9 cellular contexts compared by ENCODE assay signal in the genomic region with DNA sequence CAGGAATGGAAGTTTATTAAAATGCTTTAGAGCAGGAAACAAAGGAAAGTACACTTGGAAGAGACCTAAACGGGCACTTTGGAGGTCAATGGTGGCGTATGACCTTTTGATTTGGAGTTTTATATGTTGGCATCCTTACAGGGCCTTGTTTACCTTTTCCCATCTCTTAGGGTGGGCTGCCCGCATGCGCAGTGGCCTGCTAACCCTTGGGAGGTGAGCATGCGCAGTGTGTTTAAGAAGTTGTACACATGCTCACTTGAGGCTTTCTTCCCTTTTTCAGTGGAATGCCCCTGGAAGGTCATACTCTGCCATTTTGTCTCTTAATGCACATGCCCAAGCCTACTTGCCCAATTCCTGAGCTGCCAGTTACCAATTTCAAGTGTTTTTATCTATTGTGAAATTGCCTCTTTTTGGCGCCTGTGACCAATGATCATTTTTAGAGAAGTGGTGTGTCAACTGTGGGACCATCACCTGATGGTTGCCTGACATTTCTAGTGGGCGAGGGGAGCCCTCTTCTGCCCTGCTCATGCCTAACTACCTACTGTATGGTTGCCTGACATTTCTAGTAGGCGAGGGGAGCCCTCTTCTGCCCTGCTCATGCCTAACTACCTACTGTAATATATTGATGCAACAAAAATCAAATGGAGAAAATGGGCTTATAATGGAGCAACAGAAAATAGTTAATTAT.
A peak's percentile ranks its signal among the peaks of the same experiment; 100 is the strongest.
DNase-seq lines count a peak whose midpoint lies in the region; ATAC-seq and TF ChIP-seq lines count a peak whose summit lies in the region.
"Had no signal": no experiment of that assay in that cellular context is flagged by ENCODE, and none has a peak within 500 bp of the region (broad histone marks: within the 10 kb centered on the region; RNA-seq: fewer than 3 reads in every experiment).

No MANE protein-coding gene starts in this region.

- TF ChIP-seq CTCF in VCaP (conservative IDR thresholded peaks at IDR 0.05): peak; percentile 33; the same call in 1 of the 2 replicates
- no peak for TF ChIP-seq CTCF in liver (IDR thresholded peaks at IDR 0.05; ENCODE audit: low read depth, low read length, missing input control)
- no peak for TF ChIP-seq CTCF in gastrocnemius medialis (IDR thresholded peaks at IDR 0.05 in 4 of 5, conservative IDR thresholded peaks at IDR 0.05 in 1 of 5)

- in situ Hi-C loops in gastrocnemius medialis (cut with MboI; ENCODE audit: low sequenced_read_pairs in 4 of 4): no loop called here

- no peak for ATAC-seq in gastrocnemius medialis

- H3K27me3 ChIP-seq in liver (ENCODE audit: control insufficient read depth in 4 of 4, insufficient read depth in 4 of 4, low read length in 3 of 4) (peaks cover 0 to 2% (median 0%) of the 10 kb centered on the region in 4 donors), gastrocnemius medialis (no peaks in the 10 kb centered on the region)

- H3K27me3 Mint-ChIP-seq in activated T-helper 1 cell treated with anti-CD3 and anti-CD28 coated beads, Interleukin-12 subunit alpha, Interleukin-12 subunit beta, Interleukin-2, Interleukin-4 antibody, amounts not matched to agents 30 ng/mL and 10 ng/mL and 1 ng/mL, durations not matched to agents 14 hours and 24 hours and 36 hours (ENCODE audit: insufficient read depth): peaks cover 2% of the 10 kb centered on the region

- DNase-seq in COR-L47 (lab: John Stamatoyannopoulos, UW) (peak; percentile 31), HT-29 (ENCODE audit: low spot score) (peak; percentile 50), gastrocnemius medialis (no peak), NCI-H2227 (lab: John Stamatoyannopoulos, UW; ENCODE audit: unreplicated experiment) (no peak)
- DNase-seq in stimulated activated CD4-positive, alpha-beta T cell treated with anti-CD3 and anti-CD28 coated beads, Interleukin-4, amount 100 ng/mL, for 24 hours: no peak
- DNase-seq in activated T-helper 1 cell treated with anti-CD3 and anti-CD28 coated beads, Interleukin-12 subunit alpha, Interleukin-12 subunit beta, Interleukin-2, Interleukin-4 antibody, amounts not matched to agents 30 ng/mL and 10 ng/mL and 1 ng/mL, durations not matched to agents 14 hours and 24 hours and 36 hours (ENCODE audit: low spot score): no peak
- DNase-seq: IMR-90 had no signal

- no peaks in the 10 kb centered on the region for H3K4me1 Mint-ChIP-seq in activated T-helper 1 cell treated with anti-CD3 and anti-CD28 coated beads, Interleukin-12 subunit alpha, Interleukin-12 subunit beta, Interleukin-2, Interleukin-4 antibody, amounts not matched to agents 30 ng/mL and 10 ng/mL and 1 ng/mL, durations not matched to agents 14 hours and 24 hours and 36 hours (ENCODE audit: low read depth)

- intact Hi-C loops in activated T-helper 1 cell treated with anti-CD3 and anti-CD28 coated beads, Interleukin-12 subunit alpha, Interleukin-12 subunit beta, Interleukin-2, Interleukin-4 antibody, amounts not matched to agents 30 ng/mL and 10 ng/mL and 1 ng/mL, durations not matched to agents 14 hours and 24 hours and 36 hours (cut with micrococcal nuclease): no loop called here
- intact Hi-C loops in gastrocnemius medialis (cut with DNase I; ENCODE audit: low total_unique reads): no loop called here

- H3K27ac ChIP-seq in VCaP (no peak overlapping the region), liver (ENCODE audit: low read depth in 1 of 2, low read length in 2 of 2) (no peak overlapping the region), gastrocnemius medialis (no peak overlapping the region)

- no peaks in the 10 kb centered on the region for H3K9me3 ChIP-seq in liver (ENCODE audit: control insufficient read depth in 4 of 4, low read length in 3 of 4)
- H3K9me3 ChIP-seq in gastrocnemius medialis: no peaks in the 10 kb centered on the region

- no peak for TF ChIP-seq POLR2A in gastrocnemius medialis (IDR thresholded peaks at IDR 0.05)

- no peaks in the 10 kb centered on the region for H3K36me3 ChIP-seq in liver (ENCODE audit: control insufficient read depth in 4 of 4, insufficient read depth in 3 of 4, low read depth in 1 of 4, low read length in 3 of 4)
- H3K36me3 ChIP-seq in gastrocnemius medialis: no peaks in the 10 kb centered on the region

- no peaks in the 10 kb centered on the region for H3K9me3 Mint-ChIP-seq in activated T-helper 1 cell treated with anti-CD3 and anti-CD28 coated beads, Interleukin-12 subunit alpha, Interleukin-12 subunit beta, Interleukin-2, Interleukin-4 antibody, amounts not matched to agents 30 ng/mL and 10 ng/mL and 1 ng/mL, durations not matched to agents 14 hours and 24 hours and 36 hours

- H3K4me1 ChIP-seq in liver (ENCODE audit: control insufficient read depth in 4 of 4, insufficient read depth in 4 of 4, low read length in 3 of 4): no peaks in the 10 kb centered on the region
- peaks cover 11% of the 10 kb centered on the region in 2 donors for H3K4me1 ChIP-seq in gastrocnemius medialis

- WGBS in liver: 92% methylated on average over 8 of the region's 8 CpGs

- H3K36me3 Mint-ChIP-seq in activated T-helper 1 cell treated with anti-CD3 and anti-CD28 coated beads, Interleukin-12 subunit alpha, Interleukin-12 subunit beta, Interleukin-2, Interleukin-4 antibody, amounts not matched to agents 30 ng/mL and 10 ng/mL and 1 ng/mL, durations not matched to agents 14 hours and 24 hours and 36 hours (ENCODE audit: low read depth): no peaks in the 10 kb centered on the region

- H3K4me3 ChIP-seq in liver (ENCODE audit: low read depth in 1 of 3, low read length in 3 of 3) (no peak overlapping the region), gastrocnemius medialis (no peak overlapping the region)

- no peak overlapping the region for H3K9ac ChIP-seq in liver (ENCODE audit: low read depth in 1 of 2, low read length in 2 of 2)

- H3K4me3 Mint-ChIP-seq in activated T-helper 1 cell treated with anti-CD3 and anti-CD28 coated beads, Interleukin-12 subunit alpha, Interleukin-12 subunit beta, Interleukin-2, Interleukin-4 antibody, amounts not matched to agents 30 ng/mL and 10 ng/mL and 1 ng/mL, durations not matched to agents 14 hours and 24 hours and 36 hours: no peak overlapping the region

- TF ChIP-seq RAD21 in liver (IDR thresholded peaks at IDR 0.05): peak; percentile 49 to 54

- no peak overlapping the region for H3K27ac Mint-ChIP-seq in activated T-helper 1 cell treated with anti-CD3 and anti-CD28 coated beads, Interleukin-12 subunit alpha, Interleukin-12 subunit beta, Interleukin-2, Interleukin-4 antibody, amounts not matched to agents 30 ng/mL and 10 ng/mL and 1 ng/mL, durations not matched to agents 14 hours and 24 hours and 36 hours

TF ChIP-seq in liver, 16 proteins besides CTCF, POLR2A, EP300 and RAD21 (continues in another document):
- TF ChIP-seq, protein P1, sequence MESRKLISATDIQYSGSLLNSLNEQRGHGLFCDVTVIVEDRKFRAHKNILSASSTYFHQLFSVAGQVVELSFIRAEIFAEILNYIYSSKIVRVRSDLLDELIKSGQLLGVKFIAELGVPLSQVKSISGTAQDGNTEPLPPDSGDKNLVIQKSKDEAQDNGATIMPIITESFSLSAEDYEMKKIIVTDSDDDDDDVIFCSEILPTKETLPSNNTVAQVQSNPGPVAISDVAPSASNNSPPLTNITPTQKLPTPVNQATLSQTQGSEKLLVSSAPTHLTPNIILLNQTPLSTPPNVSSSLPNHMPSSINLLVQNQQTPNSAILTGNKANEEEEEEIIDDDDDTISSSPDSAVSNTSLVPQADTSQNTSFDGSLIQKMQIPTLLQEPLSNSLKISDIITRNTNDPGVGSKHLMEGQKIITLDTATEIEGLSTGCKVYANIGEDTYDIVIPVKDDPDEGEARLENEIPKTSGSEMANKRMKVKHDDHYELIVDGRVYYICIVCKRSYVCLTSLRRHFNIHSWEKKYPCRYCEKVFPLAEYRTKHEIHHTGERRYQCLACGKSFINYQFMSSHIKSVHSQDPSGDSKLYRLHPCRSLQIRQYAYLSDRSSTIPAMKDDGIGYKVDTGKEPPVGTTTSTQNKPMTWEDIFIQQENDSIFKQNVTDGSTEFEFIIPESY (IDR thresholded peaks at IDR 0.05): no peak
- TF ChIP-seq TAF1 (conservative IDR thresholded peaks at IDR 0.05) (no peak), HNF4G (IDR thresholded peaks at IDR 0.05) (no peak), FOXA2 (IDR thresholded peaks at IDR 0.05) (no peak), YY1 (IDR thresholded peaks at IDR 0.05) (no peak), RXRA (IDR thresholded peaks at IDR 0.05) (no peak), NR2F2 (IDR thresholded peaks at IDR 0.05) (no peak), SP1 (IDR thresholded peaks at IDR 0.05) (no peak), EGR1 (IDR thresholded peaks at IDR 0.05; ENCODE audit: low read depth in 2 of 2) (no peak), HNF4A (conservative IDR thresholded peaks at IDR 0.05) (no peak), FOXA1 (IDR thresholded peaks at IDR 0.05) (no peak)
- TF ChIP-seq, protein P2, sequence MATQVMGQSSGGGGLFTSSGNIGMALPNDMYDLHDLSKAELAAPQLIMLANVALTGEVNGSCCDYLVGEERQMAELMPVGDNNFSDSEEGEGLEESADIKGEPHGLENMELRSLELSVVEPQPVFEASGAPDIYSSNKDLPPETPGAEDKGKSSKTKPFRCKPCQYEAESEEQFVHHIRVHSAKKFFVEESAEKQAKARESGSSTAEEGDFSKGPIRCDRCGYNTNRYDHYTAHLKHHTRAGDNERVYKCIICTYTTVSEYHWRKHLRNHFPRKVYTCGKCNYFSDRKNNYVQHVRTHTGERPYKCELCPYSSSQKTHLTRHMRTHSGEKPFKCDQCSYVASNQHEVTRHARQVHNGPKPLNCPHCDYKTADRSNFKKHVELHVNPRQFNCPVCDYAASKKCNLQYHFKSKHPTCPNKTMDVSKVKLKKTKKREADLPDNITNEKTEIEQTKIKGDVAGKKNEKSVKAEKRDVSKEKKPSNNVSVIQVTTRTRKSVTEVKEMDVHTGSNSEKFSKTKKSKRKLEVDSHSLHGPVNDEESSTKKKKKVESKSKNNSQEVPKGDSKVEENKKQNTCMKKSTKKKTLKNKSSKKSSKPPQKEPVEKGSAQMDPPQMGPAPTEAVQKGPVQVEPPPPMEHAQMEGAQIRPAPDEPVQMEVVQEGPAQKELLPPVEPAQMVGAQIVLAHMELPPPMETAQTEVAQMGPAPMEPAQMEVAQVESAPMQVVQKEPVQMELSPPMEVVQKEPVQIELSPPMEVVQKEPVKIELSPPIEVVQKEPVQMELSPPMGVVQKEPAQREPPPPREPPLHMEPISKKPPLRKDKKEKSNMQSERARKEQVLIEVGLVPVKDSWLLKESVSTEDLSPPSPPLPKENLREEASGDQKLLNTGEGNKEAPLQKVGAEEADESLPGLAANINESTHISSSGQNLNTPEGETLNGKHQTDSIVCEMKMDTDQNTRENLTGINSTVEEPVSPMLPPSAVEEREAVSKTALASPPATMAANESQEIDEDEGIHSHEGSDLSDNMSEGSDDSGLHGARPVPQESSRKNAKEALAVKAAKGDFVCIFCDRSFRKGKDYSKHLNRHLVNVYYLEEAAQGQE (IDR thresholded peaks at IDR 0.05): no peak
- TF ChIP-seq, protein P3, sequence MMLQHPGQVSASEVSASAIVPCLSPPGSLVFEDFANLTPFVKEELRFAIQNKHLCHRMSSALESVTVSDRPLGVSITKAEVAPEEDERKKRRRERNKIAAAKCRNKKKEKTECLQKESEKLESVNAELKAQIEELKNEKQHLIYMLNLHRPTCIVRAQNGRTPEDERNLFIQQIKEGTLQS (IDR thresholded peaks at IDR 0.05): no peak

Comparison
In these comparisons a context has a peak if more than half of its experiments do, and no peak if none do; other contexts are left out.
1. DNase-seq: peak in COR-L47 (single experiment) and HT-29 (single experiment); none in stimulated activated CD4-positive, alpha-beta T cell treated with anti-CD3 and anti-CD28 coated beads, Interleukin-4, amount 100 ng/mL, for 24 hours (single experiment), activated T-helper 1 cell treated with anti-CD3 and anti-CD28 coated beads, Interleukin-12 subunit alpha, Interleukin-12 subunit beta, Interleukin-2, Interleukin-4 antibody, amounts not matched to agents 30 ng/mL and 10 ng/mL and 1 ng/mL, durations not matched to agents 14 hours and 24 hours and 36 hours (single experiment), gastrocnemius medialis (0 of 2) and NCI-H2227 (single experiment).